Comparison of ENCODE assay signal across 15 cellular contexts in the genomic region with DNA sequence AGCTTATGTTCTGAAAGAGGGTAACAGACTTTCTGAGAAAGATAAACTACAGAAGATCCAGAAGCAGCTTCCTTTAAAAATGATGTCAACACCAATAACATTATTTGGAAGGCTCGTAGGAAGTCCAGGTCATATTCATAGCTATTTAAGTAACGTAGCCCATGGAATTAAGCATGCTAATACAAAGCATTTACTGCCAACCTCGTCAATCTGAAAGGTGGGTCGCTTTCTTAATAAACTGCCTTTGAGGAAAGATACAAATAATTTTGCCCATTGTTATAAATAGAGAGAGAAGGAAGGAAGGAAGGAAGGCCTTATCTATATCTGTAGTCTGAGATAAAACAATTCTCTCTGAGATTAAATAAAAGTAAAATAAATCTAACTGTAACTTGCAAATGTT.
A peak's percentile ranks its signal among the peaks of the same experiment; 100 is the strongest.
DNase-seq lines count a peak whose midpoint lies in the region; ATAC-seq and TF ChIP-seq lines count a peak whose summit lies in the region.
"Had no signal": no experiment of that assay in that cellular context is flagged by ENCODE, and none has a peak within 500 bp of the region (broad histone marks: within the 10 kb centered on the region; RNA-seq: fewer than 3 reads in every experiment).

No MANE protein-coding gene starts in this region.

- DNase-seq in right atrium auricular region (ENCODE audit: low spot score) (no peak), left cardiac atrium (no peak), endothelial cell (ENCODE audit: low spot score) (no peak), vagina (ENCODE audit: extremely low spot score in 2 of 2) (no peak), NCI-H1417 treated with DMSO at 0.1 percent for 48 hours (lab: John Stamatoyannopoulos, UW) (no peak), LoVo (ENCODE audit: low spot score) (no peak)
- no peak for DNase-seq in activated naive CD4-positive, alpha-beta T cell treated with anti-CD3 and anti-CD28 coated beads, Interleukin-2, amount 50 U/mL, for 16 hours
- DNase-seq: activated CD4-positive, CD25-positive, alpha-beta regulatory T cell treated with anti-CD3 and anti-CD28 coated beads, Interleukin-2, amount 50 U/mL, for 72 hours; activated gamma-delta T cell; DND-41; NCI-H1048; NCI-H748 treated with DMSO at 0.1 percent for 48 hours; stimulated activated CD4-positive, alpha-beta T cell treated with anti-CD3 and anti-CD28 coated beads, Interleukin-2, amount 100 ng/mL, for 24 hours; stimulated activated naive CD4-positive, alpha-beta T cell had no signal

- intact Hi-C loops in left cardiac atrium (cut with DNase I), result loop anchor here in 1 of 2 donors (10.0 kb wide), 1 partner anchor 520 kb away; no protein-coding TSS in a partner anchor
- intact Hi-C loops in vagina (cut with DNase I), result loop anchor here (10.0 kb wide), 1 partner anchor 80 kb away; no protein-coding TSS in a partner anchor

- peaks cover 13% of the 10 kb centered on the region for H3K27me3 Mint-ChIP-seq in endothelial cell (ENCODE audit: unreplicated experiment)

- H3K36me3 ChIP-seq in right atrium auricular region, result no peaks in the 10 kb centered on the region
- H3K36me3 ChIP-seq in parathyroid adenoma (ENCODE audit: control insufficient read depth, insufficient read depth, low read length), result no peaks in the 10 kb centered on the region
- H3K36me3 ChIP-seq in vagina, result no peaks in the 10 kb centered on the region

- peaks cover 19% of the 10 kb centered on the region for H3K36me3 Mint-ChIP-seq in endothelial cell (ENCODE audit: low read depth, unreplicated experiment)

- H2AFZ ChIP-seq in parathyroid adenoma, result no peak overlapping the region

- H3K9me3 ChIP-seq in right atrium auricular region (no peaks in the 10 kb centered on the region), parathyroid adenoma (ENCODE audit: control insufficient read depth, low read length) (no peaks in the 10 kb centered on the region), vagina (no peaks in the 10 kb centered on the region)

- peak overlapping the region; percentile 22 for H3K4me2 ChIP-seq in parathyroid adenoma (ENCODE audit: low read length)

- TF ChIP-seq CTCF in right atrium auricular region (IDR thresholded peaks at IDR 0.05), result no peak
- TF ChIP-seq CTCF in endothelial cell (IDR thresholded peaks at IDR 0.05; ENCODE audit: unreplicated experiment), result no peak
- TF ChIP-seq CTCF in parathyroid adenoma (IDR thresholded peaks at IDR 0.05), result no peak
- TF ChIP-seq CTCF in vagina (IDR thresholded peaks at IDR 0.05), result no peak

- peak overlapping the region; percentile 97 for H3K27ac Mint-ChIP-seq in endothelial cell (ENCODE audit: unreplicated experiment)

- H3K4me1 ChIP-seq in right atrium auricular region (peaks cover 0 to 71% of the 10 kb centered on the region in 2 donors), parathyroid adenoma (peaks cover 21% of the 10 kb centered on the region), vagina (peaks cover 46% of the 10 kb centered on the region)

- no peaks in the 10 kb centered on the region for H3K27me3 ChIP-seq in right atrium auricular region
- no peaks in the 10 kb centered on the region for H3K27me3 ChIP-seq in parathyroid adenoma (ENCODE audit: control insufficient read depth, insufficient read depth, low read length)
- H3K27me3 ChIP-seq in vagina, result no peaks in the 10 kb centered on the region

- no peak overlapping the region for H3K9ac ChIP-seq in parathyroid adenoma

- peaks cover 5% of the 10 kb centered on the region for H3K9me3 Mint-ChIP-seq in endothelial cell (ENCODE audit: unreplicated experiment)

- no peak overlapping the region for H3K4me3 Mint-ChIP-seq in endothelial cell (ENCODE audit: unreplicated experiment)

- H3K79me2 ChIP-seq in parathyroid adenoma, result peaks cover 5% of the 10 kb centered on the region

- H3K4me3 ChIP-seq in right atrium auricular region (peak overlapping the region; percentile 25 to 38), parathyroid adenoma (ENCODE audit: low read depth, low read length) (peak overlapping the region; percentile 31), vagina (peak overlapping the region; percentile 34 to 38)

- H3K4me1 Mint-ChIP-seq in endothelial cell (ENCODE audit: unreplicated experiment), result peaks cover 63% of the 10 kb centered on the region

- H3K27ac ChIP-seq in right atrium auricular region (peak overlapping the region; percentile 81 to 88), parathyroid adenoma (peak overlapping the region; percentile 67), vagina (peak overlapping the region; percentile 88)

- TF ChIP-seq POLR2A in vagina (IDR thresholded peaks at IDR 0.05), result no peak

- no peak for ATAC-seq in left cardiac atrium
